In the genomic region with DNA sequence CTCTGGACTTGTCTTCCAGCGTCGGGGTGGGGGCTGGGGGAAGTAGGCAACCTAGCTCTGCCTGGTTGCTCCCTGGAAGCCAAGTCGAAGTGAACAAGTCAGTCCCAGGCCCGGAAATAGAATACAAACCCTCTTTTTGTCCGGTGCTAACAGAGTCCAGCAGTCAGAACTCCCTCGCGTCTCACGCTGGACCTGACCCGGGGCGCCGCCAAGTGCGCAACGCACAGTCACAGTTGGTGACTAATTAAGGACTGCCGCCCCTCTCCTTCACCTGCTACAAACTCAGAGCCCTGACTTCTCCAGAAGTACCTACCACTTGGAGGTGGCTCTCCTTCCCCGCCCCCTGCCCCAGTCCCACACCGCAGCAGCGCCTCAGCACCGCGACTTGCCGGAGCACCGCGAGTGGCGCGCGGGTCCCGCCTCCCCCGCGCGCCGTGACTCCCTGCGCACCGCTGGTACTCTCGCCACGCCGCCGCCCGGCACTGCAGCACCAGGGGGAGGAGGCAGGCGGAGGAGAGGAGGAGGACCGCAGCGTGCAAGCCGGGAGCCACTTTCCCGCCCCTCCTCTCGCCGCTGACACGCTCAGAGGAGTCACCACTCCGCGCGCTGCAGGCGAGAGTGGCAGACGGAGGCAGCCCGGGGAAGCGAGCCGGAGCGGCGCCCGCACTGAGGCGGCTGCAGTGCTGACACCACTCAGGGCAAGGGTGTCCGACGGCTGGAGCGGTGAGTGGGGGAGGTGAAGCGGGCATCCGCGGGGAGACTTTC, we compare ENCODE assay signal across 9 cellular contexts. TPM values are rescaled to one million over a fixed set of nuclear protein-coding genes. Genes with fewer than 3 reads are reported as not detected.
DNase-seq lines count a peak whose midpoint lies in the region; ATAC-seq and TF ChIP-seq lines count a peak whose summit lies in the region.
"Had no signal": no experiment of that assay in that cellular context is flagged by ENCODE, and none has a peak within 500 bp of the region (broad histone marks: within the 10 kb centered on the region; RNA-seq: fewer than 3 reads in every experiment).

SV2C (plus strand) TSS at position 594 of the 765 bp plus-strand sequence. CDS start 48,368 bp downstream, outside the sequence.

- H3K27ac Mint-ChIP-seq in WTC11 = no peak within 1 kb of the TSS
- H3K27ac Mint-ChIP-seq in progenitor cell of endocrine pancreas = peak within 1 kb of the TSS; percentile 82

- H3K27me3 ChIP-seq in heart left ventricle = peaks cover 11 to 90% (median 48%) of the 10 kb centered on the region in 9 donors
- H3K27me3 ChIP-seq in right atrium auricular region = peaks cover 6 to 11% of the 10 kb centered on the region in 2 donors
- H3K27me3 ChIP-seq in esophagus muscularis mucosa = peaks cover 0 to 90% (median 23%) of the 10 kb centered on the region in 4 donors

- no peak for TF ChIP-seq CTCF in heart left ventricle (IDR thresholded peaks at IDR 0.05)
- no peak for TF ChIP-seq CTCF in right atrium auricular region (IDR thresholded peaks at IDR 0.05)
- TF ChIP-seq CTCF in WTC11 (IDR thresholded peaks at IDR 0.05) = no peak
- TF ChIP-seq CTCF in esophagus muscularis mucosa (IDR thresholded peaks at IDR 0.05) = no peak
- no peak for TF ChIP-seq CTCF in progenitor cell of endocrine pancreas (IDR thresholded peaks at IDR 0.05; ENCODE audit: unreplicated experiment)

- intact Hi-C loops in heart left ventricle (cut with DNase I) (no loop called here), esophagus muscularis mucosa (cut with DNase I) (no loop called here)

- H3K4me3 ChIP-seq in heart left ventricle (peak within 1 kb of the TSS in 10 of 12 donors; percentile 6 to 48 (median 33)), right atrium auricular region (peak within 1 kb of the TSS in 1 of 2 donors; percentile 37), esophagus muscularis mucosa (peak within 1 kb of the TSS; percentile 20 to 41 (median 32))

- H3K4me3 Mint-ChIP-seq in WTC11 = peak within 1 kb of the TSS; percentile 87
- peak within 1 kb of the TSS; percentile 73 for H3K4me3 Mint-ChIP-seq in progenitor cell of endocrine pancreas (ENCODE audit: low read depth)

- POLR2A ChIA-PET in WTC11 (lab: Charles Lee) = no interaction called here

- H3K36me3 Mint-ChIP-seq in WTC11 (no peaks in the 10 kb centered on the region), progenitor cell of endocrine pancreas (ENCODE audit: insufficient read depth) (no peaks in the 10 kb centered on the region)

- H3K27ac ChIP-seq in heart left ventricle = no peak within 1 kb of the TSS
- H3K27ac ChIP-seq in right atrium auricular region = no peak within 1 kb of the TSS
- H3K27ac ChIP-seq in esophagus muscularis mucosa (replicated peaks in 1 of 4) = no peak within 1 kb of the TSS
- H3K27ac ChIP-seq: skin epidermis had no signal

- ATAC-seq in heart left ventricle (peak in 1 of 4 donors; percentile 71), WTC11 (peak; percentile 8), GM21390 (IDR thresholded peaks at IDR 0.05; ENCODE audit: unreplicated experiment) (no peak)

- no peaks in the 10 kb centered on the region for H3K9me3 Mint-ChIP-seq in WTC11
- no peaks in the 10 kb centered on the region for H3K9me3 Mint-ChIP-seq in progenitor cell of endocrine pancreas (ENCODE audit: low read depth)

- 0 to 1% (median 1%) methylated on average over 39 to 63 of the region's 63 CpGs for WGBS in heart left ventricle, 4 donors
- WGBS in esophagus muscularis mucosa = under 1% methylated on average over 24 of the region's 63 CpGs

- H3K27me3 Mint-ChIP-seq in WTC11 (ENCODE audit: low read depth) = peaks cover 92% of the 10 kb centered on the region
- H3K27me3 Mint-ChIP-seq in progenitor cell of endocrine pancreas = peaks cover 94% of the 10 kb centered on the region

- CTCF ChIA-PET in WTC11 (lab: Charles Lee) = interaction anchor here (0.6 to 2.7 kb wide), 5 partner anchors 22 to 196 kb away, joined by 3 to 21 read pairs (median 6); no protein-coding TSS in a partner anchor

- H3K9me3 ChIP-seq in heart left ventricle (no peaks in the 10 kb centered on the region), right atrium auricular region (no peaks in the 10 kb centered on the region), esophagus muscularis mucosa (no peaks in the 10 kb centered on the region)

- H3K4me1 ChIP-seq in heart left ventricle (peaks cover 0 to 32% (median 9%) of the 10 kb centered on the region in 12 donors), right atrium auricular region (peaks cover 0 to 30% of the 10 kb centered on the region in 2 donors), esophagus muscularis mucosa (peaks cover 7 to 35% (median 33%) of the 10 kb centered on the region in 4 donors)

- peaks cover 25% of the 10 kb centered on the region for H3K4me1 Mint-ChIP-seq in WTC11
- H3K4me1 Mint-ChIP-seq in progenitor cell of endocrine pancreas (ENCODE audit: low read depth) = peaks cover 16% of the 10 kb centered on the region

- peak in 2 of 5 donors; percentile 26 to 55 for DNase-seq in heart left ventricle
- no peak for DNase-seq in right atrium auricular region (ENCODE audit: low spot score)
- peak; percentile 47 for DNase-seq in WTC11 (ENCODE audit: low spot score)
- DNase-seq in esophagus muscularis mucosa (ENCODE audit: extremely low spot score) = no peak
- DNase-seq in progenitor cell of endocrine pancreas (ENCODE audit: low spot score, unreplicated experiment) = peak; percentile 34
- no peak for DNase-seq in GDM1 (lab: John Stamatoyannopoulos, UW)
- DNase-seq in SW 1271 (lab: John Stamatoyannopoulos, UW) = no peak

- no peaks in the 10 kb centered on the region for H3K36me3 ChIP-seq in heart left ventricle
- no peaks in the 10 kb centered on the region for H3K36me3 ChIP-seq in right atrium auricular region
- H3K36me3 ChIP-seq in esophagus muscularis mucosa = no peaks in the 10 kb centered on the region

- TF ChIP-seq POLR2A in heart left ventricle (IDR thresholded peaks at IDR 0.05) = no peak
- TF ChIP-seq POLR2A in esophagus muscularis mucosa (IDR thresholded peaks at IDR 0.05; ENCODE audit: low read depth) = no peak

- TF ChIP-seq EP300 in esophagus muscularis mucosa (IDR thresholded peaks at IDR 0.05) = no peak

TF ChIP-seq in WTC11, 78 proteins besides CTCF, POLR2A, EP300 and RAD21:
- TF ChIP-seq MYBL2 (CRISPR knock-in tag; IDR thresholded peaks at IDR 0.05) (peak; percentile 71; the same call in 1 of the 2 replicates), ZNF425 (CRISPR knock-in tag; conservative IDR thresholded peaks at IDR 0.05) (no peak)

RNA-seq across cellular contexts. Expression of gene SV2C, which starts in this region (rescaled TPM):
- total RNA-seq in heart left ventricle = under 1 TPM in 5 of 9 donors, not detected in 4; 0.12 to 0.27 (median 0.20) TPM
- under 1 TPM in 1 of 2 donors, not detected in 1; 0.29 TPM for polyA plus RNA-seq in heart left ventricle
- under 1 TPM; 0.04 to 0.15 TPM for total RNA-seq in right atrium auricular region
- 0.05 to 0.09 TPM (median 0.07 TPM) in 3 replicates for total RNA-seq in WTC11 (2021)
- under 1 TPM; 0.23 to 0.99 (median 0.47) TPM for total RNA-seq in esophagus muscularis mucosa
- total RNA-seq in progenitor cell of endocrine pancreas = 0.27 and 0.48 TPM in 2 replicates

Comparison
In these comparisons a context has a peak if more than half of its experiments do, and no peak if none do; other contexts are left out.
1. Peak in DNase-seq and ATAC-seq in WTC11; RNA of the gene not detected or under 1 TPM.
2. Peak in DNase-seq in progenitor cell of endocrine pancreas; RNA of the gene not detected or under 1 TPM.